Comparison of ENCODE assay signal across 1 cellular context in the genomic region with DNA sequence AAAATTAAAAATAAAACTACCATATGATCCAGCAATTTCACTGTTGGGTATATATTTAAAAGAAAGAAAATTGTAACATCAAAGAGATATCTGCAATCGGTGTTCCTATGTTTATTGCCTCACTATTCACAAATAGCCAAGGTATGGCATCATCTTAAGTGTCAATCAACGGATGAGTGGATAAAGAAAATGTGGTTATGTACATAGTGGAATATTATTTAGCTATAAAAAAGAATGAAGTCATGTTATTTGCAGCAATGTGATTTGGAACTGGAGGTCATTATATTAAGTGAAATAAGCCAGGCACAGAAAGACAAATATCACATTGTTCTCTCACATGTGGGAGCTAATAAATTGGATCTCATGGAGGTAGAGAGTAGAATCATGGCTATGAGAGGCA.
TF ChIP-seq lines count a peak whose summit lies in the region.

No MANE protein-coding gene starts in this region.

TF ChIP-seq in SK-N-SH, 30 proteins besides CTCF, POLR2A, EP300 and RAD21:
- TF ChIP-seq JUND (IDR thresholded peaks at IDR 0.05), result no peak
- no peak for TF ChIP-seq ZBTB33 (IDR thresholded peaks at IDR 0.05; ENCODE audit: borderline replicate concordance, low read depth)
- no peak for TF ChIP-seq TAF1 (IDR thresholded peaks at IDR 0.05; ENCODE audit: borderline replicate concordance, low read depth, low read length)
- no peak for TF ChIP-seq EZH2phosphoT487 (IDR thresholded peaks at IDR 0.05; ENCODE audit: borderline replicate concordance, low read depth)
- no peak for TF ChIP-seq FOSL2 (IDR thresholded peaks at IDR 0.05; ENCODE audit: borderline replicate concordance, low read depth)
- no peak for TF ChIP-seq MXI1 (IDR thresholded peaks at IDR 0.05; ENCODE audit: low read depth, low read length)
- TF ChIP-seq POLR2AphosphoS5 (IDR thresholded peaks at IDR 0.05; ENCODE audit: low read depth, low read length), result no peak
- no peak for TF ChIP-seq ELF1 (IDR thresholded peaks at IDR 0.05)
- TF ChIP-seq TCF12 (IDR thresholded peaks at IDR 0.05), result no peak
- TF ChIP-seq USF2 (IDR thresholded peaks at IDR 0.05; ENCODE audit: borderline replicate concordance, low read depth, low read length), result no peak
- TF ChIP-seq MAX (IDR thresholded peaks at IDR 0.05; ENCODE audit: low read depth), result no peak
- TF ChIP-seq, protein P1, sequence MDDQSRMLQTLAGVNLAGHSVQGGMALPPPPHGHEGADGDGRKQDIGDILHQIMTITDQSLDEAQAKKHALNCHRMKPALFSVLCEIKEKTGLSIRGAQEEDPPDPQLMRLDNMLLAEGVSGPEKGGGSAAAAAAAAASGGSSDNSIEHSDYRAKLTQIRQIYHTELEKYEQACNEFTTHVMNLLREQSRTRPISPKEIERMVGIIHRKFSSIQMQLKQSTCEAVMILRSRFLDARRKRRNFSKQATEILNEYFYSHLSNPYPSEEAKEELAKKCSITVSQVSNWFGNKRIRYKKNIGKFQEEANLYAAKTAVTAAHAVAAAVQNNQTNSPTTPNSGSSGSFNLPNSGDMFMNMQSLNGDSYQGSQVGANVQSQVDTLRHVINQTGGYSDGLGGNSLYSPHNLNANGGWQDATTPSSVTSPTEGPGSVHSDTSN (IDR thresholded peaks at IDR 0.05), result no peak
- no peak for TF ChIP-seq GABPA (IDR thresholded peaks at IDR 0.05; ENCODE audit: low read depth)
- no peak for TF ChIP-seq SIN3A (IDR thresholded peaks at IDR 0.05; ENCODE audit: borderline replicate concordance, low read depth, low read length)
- no peak for TF ChIP-seq NRF1 (IDR thresholded peaks at IDR 0.05; ENCODE audit: low read depth, low read length)
TF ChIP-seq in SK-N-SH: peak in this region for 0.
